ENCODE assay signal across 15 cellular contexts in genomic region chr7:93843260-93843659, GRCh38. TPM values are rescaled to one million over a fixed set of nuclear protein-coding genes. Genes with fewer than 3 reads are reported as not detected.
"Had no signal": no experiment of that assay in that cellular context is flagged by ENCODE, and none has a peak within 500 bp of the region (broad histone marks: within the 10 kb centered on the region; RNA-seq: fewer than 3 reads in every experiment).

No MANE protein-coding gene starts in this region.

- H2AFZ ChIP-seq: hepatocyte had no signal

- ATAC-seq: lower lobe of right lung had no signal

- H3K27me3 ChIP-seq: ascending aorta, esophagus squamous epithelium, hepatocyte, neutrophil, right atrium auricular region, tibial artery, vagina had no signal

- H3K36me3 ChIP-seq: ascending aorta, esophagus squamous epithelium, lower lobe of right lung, neutrophil, right atrium auricular region, tibial artery, vagina had no signal

- H3K9me3 ChIP-seq: ascending aorta, esophagus squamous epithelium, lower lobe of right lung, neutrophil, right atrium auricular region, tibial artery, vagina had no signal

- H3K4me3 ChIP-seq: ascending aorta, esophagus squamous epithelium, hepatocyte, lower lobe of right lung, right atrium auricular region, smooth muscle cell, tibial artery, vagina had no signal

- H3K4me1 ChIP-seq: esophagus squamous epithelium, lower lobe of right lung, right atrium auricular region, vagina had no signal

- DNase-seq: activated CD4-positive, alpha-beta memory T cell treated with anti-CD3 and anti-CD28 coated beads for 36 hours; activated gamma-delta T cell treated with Interleukin-2 at 50 U/mL for 16 hours; activated naive CD8-positive, alpha-beta T cell treated with anti-CD3 and anti-CD28 coated beads, Interleukin-2, amount 10 ng/mL, durations not matched to agents 7 days and 5 days; activated T-cell treated with anti-CD3 and anti-CD28 coated beads, Interleukin-2, amount 50 U/mL, for 48 hours; esophagus squamous epithelium; kidney glomerular epithelial cell; lower lobe of right lung; naive B cell; tibial artery had no signal

RNA-seq across cellular contexts. Expression of gene TFPI2, which starts 47.3 kb away (rescaled TPM):
- total RNA-seq: activated CD4-positive, alpha-beta memory T cell treated with anti-CD3 and anti-CD28 coated beads for 36 hours; activated naive CD8-positive, alpha-beta T cell treated with anti-CD3 and anti-CD28 coated beads, Interleukin-2, amount 10 ng/mL, durations not matched to agents 7 days and 5 days; ascending aorta had no signal
